8 cellular contexts compared by ENCODE assay signal in genomic region chr12:131829795-131830334, GRCh38.
DNase-seq lines count a peak whose midpoint lies in the region; ATAC-seq and TF ChIP-seq lines count a peak whose summit lies in the region.

No MANE protein-coding gene starts in this region.

- DNase-seq in DMS 273 (lab: John Stamatoyannopoulos, UW; ENCODE audit: unreplicated experiment) (peak; percentile 49), DMS 273 treated with DMSO at 0.1 percent for 48 hours (lab: John Stamatoyannopoulos, UW) (no peak), astrocyte of the spinal cord (ENCODE audit: low read depth, low spot score) (no peak), substantia nigra (lab: John Stamatoyannopoulos, UW) (peak in 1 of 49 donors; percentile 74), SKM-1 treated with dmso at 0.1 percent for 144 hours (lab: John Stamatoyannopoulos, UW; ENCODE audit: unreplicated experiment) (no peak), GM10248 (ENCODE audit: extremely low spot score) (no peak)

- H3K4me3 ChIP-seq in astrocyte of the spinal cord (ENCODE audit: low read depth, low read length) = peak overlapping the region; percentile 24
- H3K4me3 ChIP-seq in iPS-15b (ENCODE audit: low read depth, low read length) = peak overlapping the region; percentile 60

- in situ Hi-C loops in astrocyte of the spinal cord (cut with HindIII; ENCODE audit: low sequenced_read_pairs) = no loop called here

- H3K4me1 ChIP-seq in iPS-15b (ENCODE audit: control insufficient read depth, insufficient read depth, low read length) = no peaks in the 10 kb centered on the region

- CTCF ChIA-PET in GM10248 (lab: Yijun Ruan, JAX) = interaction anchor here (0.8 to 4.4 kb wide), 7 partner anchors 54 to 728 kb away, joined by 3 to 47 read pairs (median 4); no protein-coding TSS in a partner anchor

- peak; percentile 2 for TF ChIP-seq CTCF in astrocyte of the spinal cord (IDR thresholded peaks at IDR 0.05; ENCODE audit: low read depth, low read length)
- no peak for TF ChIP-seq CTCF in GM10248 (IDR thresholded peaks at IDR 0.05; ENCODE audit: control extremely low read depth, extremely low read depth, low read depth, missing control alignments)

- POLR2A ChIA-PET in GM10248 (lab: Yijun Ruan, JAX) = no interaction called here

- peak overlapping the region; percentile 47 for H3K9ac ChIP-seq in iPS-15b (ENCODE audit: low read depth, low read length)

- H3K27me3 ChIP-seq in iPS-15b (ENCODE audit: control insufficient read depth, insufficient read depth, low read length) = peaks cover 14% of the 10 kb centered on the region

- H3K27ac ChIP-seq in substantia nigra (ENCODE audit: low read depth, low read length, poor library complexity, severe bottlenecking) = peak overlapping the region; percentile 45

- H3K9me3 ChIP-seq in iPS-15b (ENCODE audit: control insufficient read depth, insufficient read depth, low read length) = no peaks in the 10 kb centered on the region

- no peak for ATAC-seq in GM19452 (IDR thresholded peaks at IDR 0.05; ENCODE audit: unreplicated experiment)

- H3K36me3 ChIP-seq in iPS-15b (ENCODE audit: control insufficient read depth, insufficient read depth, low read length) = no peaks in the 10 kb centered on the region
